ENCODE assay signal across 9 cellular contexts in the genomic region with DNA sequence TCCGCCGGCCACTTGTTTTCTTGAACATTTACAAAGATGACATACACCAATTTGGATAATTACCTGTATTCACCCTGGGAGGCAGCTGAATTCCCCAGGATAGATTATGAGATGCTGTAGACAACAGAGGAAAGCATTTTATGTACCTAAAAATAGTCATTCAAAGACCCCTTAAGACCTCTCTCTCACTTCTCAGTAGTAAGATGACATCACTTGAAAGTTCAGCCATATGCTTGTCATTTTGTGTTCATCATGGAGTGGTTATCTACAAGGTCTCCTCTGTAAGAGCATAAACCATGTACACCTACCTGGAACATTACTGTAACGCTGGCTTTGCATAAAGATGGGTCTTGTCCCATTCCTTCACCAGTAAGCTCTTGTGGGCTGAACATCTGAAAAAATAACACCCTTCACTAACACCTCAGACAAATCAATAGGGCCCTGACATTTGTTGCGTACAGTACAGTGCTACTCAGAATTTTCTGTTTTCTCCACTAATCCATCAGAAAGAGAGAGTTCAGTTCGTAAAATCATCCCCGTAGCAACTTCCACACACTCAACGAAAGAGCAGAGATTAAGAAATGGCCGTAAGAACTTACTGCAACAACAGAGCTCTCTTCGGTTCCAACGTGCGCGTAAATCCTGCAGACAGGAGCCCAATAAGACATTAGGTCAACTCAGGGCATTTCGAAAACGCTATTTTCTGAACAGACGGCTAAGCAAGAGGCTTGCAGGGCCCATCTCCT. TPM values are rescaled to one million over a fixed set of nuclear protein-coding genes. Genes with fewer than 3 reads are reported as not detected.
A peak's percentile ranks its signal among the peaks of the same experiment; 100 is the strongest.
DNase-seq lines count a peak whose midpoint lies in the region; ATAC-seq and TF ChIP-seq lines count a peak whose summit lies in the region.
"Had no signal": no experiment of that assay in that cellular context is flagged by ENCODE, and none has a peak within 500 bp of the region (broad histone marks: within the 10 kb centered on the region; RNA-seq: fewer than 3 reads in every experiment).

No MANE protein-coding gene starts in this region.

- no peak for ATAC-seq in activated CD4-positive, alpha-beta T cell treated with anti-CD3 and anti-CD28 coated beads for 36 hours

- TF ChIP-seq CTCF in kidney epithelial cell (IDR thresholded peaks at IDR 0.05; ENCODE audit: insufficient read depth, low read length, poor library complexity, severe bottlenecking) (no peak), GM13976 (IDR thresholded peaks at IDR 0.05; ENCODE audit: borderline replicate concordance, control extremely low read depth, extremely low read depth, insufficient read depth, missing control alignments) (no peak)

- peaks cover 49% of the 10 kb centered on the region for H3K4me1 Mint-ChIP-seq in activated CD4-positive, alpha-beta T cell treated with anti-CD3 and anti-CD28 coated beads for 36 hours
- peaks cover 41% of the 10 kb centered on the region for H3K4me1 Mint-ChIP-seq in activated T-helper 2 cell treated with anti-CD3 and anti-CD28 coated beads, Interferon-gamma antibody, Interleukin-2, Interleukin-4, amounts not matched to agents 10 μg/mL and 5 μg/mL and 100 μg/mL, durations not matched to agents 14 hours and 24 hours and 36 hours (ENCODE audit: low read depth)

- POLR2A ChIA-PET in activated CD4-positive, alpha-beta T cell treated with anti-CD3 and anti-CD28 coated beads for 36 hours (lab: Charles Lee) = interaction anchor here (0.6 to 9.3 kb wide), 28 partner anchors 12 to 1463 kb away, joined by 3 to 383 read pairs (median 5); a partner anchor contains a TSS

- H3K36me3 ChIP-seq in kidney epithelial cell (ENCODE audit: control insufficient read depth, insufficient read depth, low read length) (peaks cover 6% of the 10 kb centered on the region), thymus (ENCODE audit: control insufficient read depth, insufficient read depth) (peaks cover 25% of the 10 kb centered on the region)

- no peaks in the 10 kb centered on the region for H3K9me3 ChIP-seq in thymus (ENCODE audit: control insufficient read depth)

- no peaks in the 10 kb centered on the region for H3K27me3 ChIP-seq in kidney epithelial cell (ENCODE audit: control insufficient read depth, insufficient read depth, low read length)
- H3K27me3 ChIP-seq in thymus (ENCODE audit: control insufficient read depth, insufficient read depth) = no peaks in the 10 kb centered on the region

- H3K27ac Mint-ChIP-seq in activated CD4-positive, alpha-beta T cell treated with anti-CD3 and anti-CD28 coated beads for 36 hours = peak overlapping the region; percentile 97
- peak overlapping the region; percentile 96 for H3K27ac Mint-ChIP-seq in activated T-helper 2 cell treated with anti-CD3 and anti-CD28 coated beads, Interferon-gamma antibody, Interleukin-2, Interleukin-4, amounts not matched to agents 10 μg/mL and 5 μg/mL and 100 μg/mL, durations not matched to agents 14 hours and 24 hours and 36 hours

- H3K27me3 Mint-ChIP-seq in activated CD4-positive, alpha-beta T cell treated with anti-CD3 and anti-CD28 coated beads for 36 hours = no peaks in the 10 kb centered on the region
- H3K27me3 Mint-ChIP-seq in activated T-helper 2 cell treated with anti-CD3 and anti-CD28 coated beads, Interferon-gamma antibody, Interleukin-2, Interleukin-4, amounts not matched to agents 10 μg/mL and 5 μg/mL and 100 μg/mL, durations not matched to agents 14 hours and 24 hours and 36 hours (ENCODE audit: low read depth) = no peaks in the 10 kb centered on the region

- peak overlapping the region; percentile 93 for H3K27ac ChIP-seq in thymus (ENCODE audit: low read depth)

- peak overlapping the region; percentile 88 for H3K4me3 ChIP-seq in kidney epithelial cell (ENCODE audit: low read depth, low read length)
- H3K4me3 ChIP-seq in thymus (ENCODE audit: low read length) = peak overlapping the region; percentile 91

- peaks cover 74% of the 10 kb centered on the region for H3K36me3 Mint-ChIP-seq in activated CD4-positive, alpha-beta T cell treated with anti-CD3 and anti-CD28 coated beads for 36 hours (ENCODE audit: low read depth)
- peaks cover 61% of the 10 kb centered on the region for H3K36me3 Mint-ChIP-seq in activated T-helper 2 cell treated with anti-CD3 and anti-CD28 coated beads, Interferon-gamma antibody, Interleukin-2, Interleukin-4, amounts not matched to agents 10 μg/mL and 5 μg/mL and 100 μg/mL, durations not matched to agents 14 hours and 24 hours and 36 hours (ENCODE audit: low read depth)

- intact Hi-C loops in activated CD4-positive, alpha-beta T cell treated with anti-CD3 and anti-CD28 coated beads for 36 hours (cut with DNase I, micrococcal nuclease) = loop anchor here (1.0 to 5.0 kb wide), 5 partner anchors 14 to 243 kb away; a partner anchor contains a TSS
- intact Hi-C loops in activated T-helper 2 cell treated with anti-CD3 and anti-CD28 coated beads, Interferon-gamma antibody, Interleukin-2, Interleukin-4, amounts not matched to agents 10 μg/mL and 5 μg/mL and 100 μg/mL, durations not matched to agents 14 hours and 24 hours and 36 hours (cut with micrococcal nuclease) = loop anchor here (1.0 to 10.0 kb wide), 4 partner anchors 128 to 300 kb away; a partner anchor contains a TSS

- CTCF ChIA-PET in activated CD4-positive, alpha-beta T cell treated with anti-CD3 and anti-CD28 coated beads for 36 hours (lab: Charles Lee) = interaction anchor here (0.8 to 6.0 kb wide), 5 partner anchors 14 to 182 kb away, joined by 3 to 44 read pairs (median 8); a partner anchor contains a TSS

- WGBS in thymus = under 1% methylated on average over 15 of the region's 15 CpGs

- no peak for DNase-seq in activated CD4-positive, alpha-beta T cell treated with anti-CD3 and anti-CD28 coated beads for 36 hours
- no peak for DNase-seq in activated CD4-positive, alpha-beta T cell treated with anti-CD3 and anti-CD28 coated beads, Interleukin-2, amount 50 U/mL, for 48 hours
- no peak for DNase-seq in activated T-helper 2 cell treated with anti-CD3 and anti-CD28 coated beads, Interferon-gamma antibody, Interleukin-2, Interleukin-4, amounts not matched to agents 10 μg/mL and 5 μg/mL and 100 μg/mL, durations not matched to agents 14 hours and 24 hours and 36 hours (ENCODE audit: low spot score)
- DNase-seq in kidney epithelial cell (ENCODE audit: low read depth) = no peak
- DNase-seq in cerebellar cortex (ENCODE audit: low spot score) = no peak
- DNase-seq in A172 (ENCODE audit: low spot score) = no peak
- DNase-seq in GM13976 (ENCODE audit: low spot score) = no peak

- in situ Hi-C loops in GM13976 (cut with MboI; ENCODE audit: low sequenced_read_pairs, unreplicated experiment) = loop anchor here (25.0 kb wide), 1 partner anchor 468 kb away; no protein-coding TSS in a partner anchor

- no peaks in the 10 kb centered on the region for H3K9me3 Mint-ChIP-seq in activated CD4-positive, alpha-beta T cell treated with anti-CD3 and anti-CD28 coated beads for 36 hours (ENCODE audit: low read depth)
- H3K9me3 Mint-ChIP-seq in activated T-helper 2 cell treated with anti-CD3 and anti-CD28 coated beads, Interferon-gamma antibody, Interleukin-2, Interleukin-4, amounts not matched to agents 10 μg/mL and 5 μg/mL and 100 μg/mL, durations not matched to agents 14 hours and 24 hours and 36 hours = no peaks in the 10 kb centered on the region

- H3K4me3 Mint-ChIP-seq in activated CD4-positive, alpha-beta T cell treated with anti-CD3 and anti-CD28 coated beads for 36 hours = peak overlapping the region; percentile 99
- H3K4me3 Mint-ChIP-seq in activated T-helper 2 cell treated with anti-CD3 and anti-CD28 coated beads, Interferon-gamma antibody, Interleukin-2, Interleukin-4, amounts not matched to agents 10 μg/mL and 5 μg/mL and 100 μg/mL, durations not matched to agents 14 hours and 24 hours and 36 hours (ENCODE audit: low read depth) = peak overlapping the region; percentile 96

- H3K4me1 ChIP-seq in thymus (ENCODE audit: control insufficient read depth, insufficient read depth, low read length) = peaks cover 17% of the 10 kb centered on the region

RNA-seq across cellular contexts. Expression of a gene that starts 15.6 kb away (rescaled TPM):
- 10 to 100 TPM; 83.1 to 93.1 TPM for total RNA-seq in activated CD4-positive, alpha-beta T cell treated with anti-CD3 and anti-CD28 coated beads for 36 hours
- 109 and 112 TPM in 2 replicates for total RNA-seq in activated T-helper 2 cell treated with anti-CD3 and anti-CD28 coated beads, Interferon-gamma antibody, Interleukin-2, Interleukin-4, amounts not matched to agents 10 μg/mL and 5 μg/mL and 100 μg/mL, durations not matched to agents 14 hours and 24 hours and 36 hours
- 90.2 and 92.8 TPM in 2 replicates for total RNA-seq in kidney epithelial cell
- 57.2 TPM for polyA plus RNA-seq in thymus
- 92.4 and 104 TPM in 2 replicates for total RNA-seq in A172 (2014; rRNA removed; shearing (Covaris generic))

RNA-seq across cellular contexts. Expression of a gene that starts 22.4 kb away (rescaled TPM):
- total RNA-seq in activated CD4-positive, alpha-beta T cell treated with anti-CD3 and anti-CD28 coated beads for 36 hours = under 1 TPM in 1 of 2 experiments, not detected in 1; 0.42 TPM
- 1.2 TPM in 1 of 2 replicates, not detected in the other for total RNA-seq in activated T-helper 2 cell treated with anti-CD3 and anti-CD28 coated beads, Interferon-gamma antibody, Interleukin-2, Interleukin-4, amounts not matched to agents 10 μg/mL and 5 μg/mL and 100 μg/mL, durations not matched to agents 14 hours and 24 hours and 36 hours
- not detected in 2 replicates for total RNA-seq in kidney epithelial cell
- polyA plus RNA-seq in thymus = 1.3 TPM
- total RNA-seq in A172 (2014; rRNA removed; shearing (Covaris generic)) = not detected in 2 replicates
- polyA plus RNA-seq: adipose tissue had no signal

RNA-seq across cellular contexts. Expression of a gene that starts 23.1 kb away (rescaled TPM):
- 10 to 100 TPM; 19.3 to 21.8 TPM for total RNA-seq in activated CD4-positive, alpha-beta T cell treated with anti-CD3 and anti-CD28 coated beads for 36 hours
- 37.4 and 41.9 TPM in 2 replicates for total RNA-seq in activated T-helper 2 cell treated with anti-CD3 and anti-CD28 coated beads, Interferon-gamma antibody, Interleukin-2, Interleukin-4, amounts not matched to agents 10 μg/mL and 5 μg/mL and 100 μg/mL, durations not matched to agents 14 hours and 24 hours and 36 hours
- total RNA-seq in kidney epithelial cell = 30.2 and 34.3 TPM in 2 replicates
- 31.2 TPM for polyA plus RNA-seq in thymus
- 28.0 and 33.8 TPM in 2 replicates for total RNA-seq in A172 (2014; rRNA removed; shearing (Covaris generic))

RNA-seq across cellular contexts. Expression of a gene that starts 25.7 kb away (rescaled TPM):
- total RNA-seq in activated CD4-positive, alpha-beta T cell treated with anti-CD3 and anti-CD28 coated beads for 36 hours = 100 to 1,000 TPM; 401 to 402 TPM
- 245 and 286 TPM in 2 replicates for total RNA-seq in activated T-helper 2 cell treated with anti-CD3 and anti-CD28 coated beads, Interferon-gamma antibody, Interleukin-2, Interleukin-4, amounts not matched to agents 10 μg/mL and 5 μg/mL and 100 μg/mL, durations not matched to agents 14 hours and 24 hours and 36 hours
- total RNA-seq in kidney epithelial cell = 441 and 475 TPM in 2 replicates
- 96.6 TPM for polyA plus RNA-seq in thymus
- 198 and 207 TPM in 2 replicates for total RNA-seq in A172 (2014; rRNA removed; shearing (Covaris generic))

RNA-seq across cellular contexts. Expression of a gene that starts 49.8 kb away (rescaled TPM):
- total RNA-seq in activated CD4-positive, alpha-beta T cell treated with anti-CD3 and anti-CD28 coated beads for 36 hours = 10 to 100 TPM; 89.5 to 97.6 TPM
- 134 and 139 TPM in 2 replicates for total RNA-seq in activated T-helper 2 cell treated with anti-CD3 and anti-CD28 coated beads, Interferon-gamma antibody, Interleukin-2, Interleukin-4, amounts not matched to agents 10 μg/mL and 5 μg/mL and 100 μg/mL, durations not matched to agents 14 hours and 24 hours and 36 hours
- 40.9 and 41.4 TPM in 2 replicates for total RNA-seq in kidney epithelial cell
- polyA plus RNA-seq in thymus = 186 TPM
- total RNA-seq in A172 (2014; rRNA removed; shearing (Covaris generic)) = 25.9 and 30.0 TPM in 2 replicates
